In the genomic region with DNA sequence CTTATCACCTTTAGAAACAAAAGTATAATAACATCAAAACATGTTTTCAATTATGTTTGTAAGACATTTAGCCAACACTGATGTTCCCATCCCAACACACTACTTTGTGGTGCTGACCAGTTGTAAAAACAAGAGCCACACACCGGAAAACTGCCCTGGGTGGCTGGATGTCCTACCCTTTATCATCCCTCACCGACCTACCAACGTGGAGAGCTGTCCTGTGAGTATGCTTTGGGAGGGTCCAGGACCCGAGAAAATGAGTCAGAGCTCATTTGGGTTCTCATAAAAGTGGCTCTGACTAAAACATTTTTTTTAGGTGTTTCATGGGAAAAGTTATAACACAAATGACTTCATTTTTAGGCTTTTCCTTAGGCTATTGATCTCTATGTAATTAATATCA, we compare ENCODE assay signal across 15 cellular contexts. TPM values are rescaled to one million over a fixed set of nuclear protein-coding genes. Genes with fewer than 3 reads are reported as not detected.
DNase-seq lines count a peak whose midpoint lies in the region; TF ChIP-seq lines count a peak whose summit lies in the region.
"Had no signal": no experiment of that assay in that cellular context is flagged by ENCODE, and none has a peak within 500 bp of the region (broad histone marks: within the 10 kb centered on the region; RNA-seq: fewer than 3 reads in every experiment).

No MANE protein-coding gene starts in this region.

- no peaks in the 10 kb centered on the region for H3K4me1 ChIP-seq in fibroblast of lung (ENCODE audit: control insufficient read depth, extremely low read depth, insufficient read depth, low read length)
- H3K4me1 ChIP-seq: Peyer's patch had no signal

- no peak overlapping the region for H3K4me2 ChIP-seq in fibroblast of lung (ENCODE audit: extremely low read depth, insufficient read depth, low read length)

- H3K9me3 ChIP-seq in MG63 (no peaks in the 10 kb centered on the region), fibroblast of lung (ENCODE audit: control insufficient read depth, insufficient read depth, low read depth, low read length) (no peaks in the 10 kb centered on the region)
- H3K9me3 ChIP-seq: Peyer's patch had no signal

- no peak overlapping the region for H3K27ac ChIP-seq in fibroblast of lung (ENCODE audit: insufficient read depth, low read length)
- H3K27ac ChIP-seq: Peyer's patch had no signal

- H3K9ac ChIP-seq in fibroblast of lung (ENCODE audit: insufficient read depth, low read length), result no peak overlapping the region

- H3K79me2 ChIP-seq in fibroblast of lung (ENCODE audit: control insufficient read depth, insufficient read depth, low read length), result no peaks in the 10 kb centered on the region

- peak overlapping the region; percentile 30 for H2AFZ ChIP-seq in fibroblast of lung (ENCODE audit: low read length)

- H3K27me3 ChIP-seq in MG63 (no peaks in the 10 kb centered on the region), fibroblast of lung (ENCODE audit: control insufficient read depth, insufficient read depth, low read length) (no peaks in the 10 kb centered on the region)
- H3K27me3 ChIP-seq: Peyer's patch had no signal

- no peaks in the 10 kb centered on the region for H4K20me1 ChIP-seq in fibroblast of lung (ENCODE audit: control insufficient read depth, extremely low read depth, insufficient read depth, low read length)

- TF ChIP-seq CTCF in fibroblast of lung (conservative IDR thresholded peaks at IDR 0.05 in 1 of 2, IDR thresholded peaks at IDR 0.05 in 1 of 2; ENCODE audit: low read depth in 1 of 2, low read length in 2 of 2), result no peak

- H3K4me3 ChIP-seq in MG63 (no peak overlapping the region), fibroblast of lung (replicated peaks in 1 of 4; ENCODE audit: control extremely low read depth in 1 of 4, insufficient read depth in 1 of 4, low read depth in 3 of 4, low read length in 4 of 4) (no peak overlapping the region)
- H3K4me3 ChIP-seq: Peyer's patch had no signal

- no peaks in the 10 kb centered on the region for H3K36me3 ChIP-seq in MG63
- H3K36me3 ChIP-seq in fibroblast of lung (ENCODE audit: control insufficient read depth, insufficient read depth, low read length), result no peaks in the 10 kb centered on the region
- H3K36me3 ChIP-seq: Peyer's patch had no signal

- DNase-seq in EL (peak; percentile 84), MG63 (peak; percentile 2), fibroblast of lung (ENCODE audit: low read depth in 2 of 2) (peak in 1 of 2 donors; percentile 69), stromal cell of bone marrow (ENCODE audit: low read depth) (peak; percentile 55), OCI-M2 (lab: John Stamatoyannopoulos, UW; ENCODE audit: unreplicated experiment) (no peak), NCI-H2107 treated with DMSO at 0.1 percent for 48 hours (lab: John Stamatoyannopoulos, UW; ENCODE audit: unreplicated experiment) (no peak), iPS-NIHi7 (ENCODE audit: extremely low spot score) (no peak)
- DNase-seq: GF-D8, Karpas-422, NCI-H1417, NCI-H1930, NCI-H510A, NCI-H82, Peyer's patch, SHP77 had no signal

RNA-seq across cellular contexts. Expression of gene CTAGE9, which starts 29.3 kb away (rescaled TPM):
- total RNA-seq in MG63 (2014; rRNA removed; shearing (Covaris generic); ENCODE audit: low replicate concordance), result not detected in 2 replicates
- not detected in 2 replicates for total RNA-seq in fibroblast of lung
- not detected in 2 replicates for polyA plus RNA-seq in fibroblast of lung
- not detected in 2 replicates for polyA plus RNA-seq in fibroblast of lung (2012)
- not detected in 2 replicates for polyA minus RNA-seq in fibroblast of lung (ENCODE audit: low replicate concordance)
- total RNA-seq: Peyer's patch had no signal

RNA-seq across cellular contexts. Expression of gene OR2A4, which starts 39.0 kb away (rescaled TPM):
- not detected in 2 replicates for total RNA-seq in MG63 (2014; rRNA removed; shearing (Covaris generic); ENCODE audit: low replicate concordance)
- not detected in 2 replicates for total RNA-seq in fibroblast of lung
- 0.08 TPM in 1 of 2 replicates, not detected in the other for polyA plus RNA-seq in fibroblast of lung
- not detected in 2 replicates for polyA plus RNA-seq in fibroblast of lung (2012)
- polyA minus RNA-seq in fibroblast of lung (ENCODE audit: low replicate concordance), result not detected in 2 replicates

Comparison
In these comparisons a context has a peak if more than half of its experiments do, and no peak if none do; other contexts are left out.
1. DNase-seq: peak in EL (single experiment), MG63 (single experiment) and stromal cell of bone marrow (single experiment); none in OCI-M2 (single experiment), NCI-H2107 treated with DMSO at 0.1 percent for 48 hours (single experiment) and iPS-NIHi7 (single experiment).